In the genomic region with DNA sequence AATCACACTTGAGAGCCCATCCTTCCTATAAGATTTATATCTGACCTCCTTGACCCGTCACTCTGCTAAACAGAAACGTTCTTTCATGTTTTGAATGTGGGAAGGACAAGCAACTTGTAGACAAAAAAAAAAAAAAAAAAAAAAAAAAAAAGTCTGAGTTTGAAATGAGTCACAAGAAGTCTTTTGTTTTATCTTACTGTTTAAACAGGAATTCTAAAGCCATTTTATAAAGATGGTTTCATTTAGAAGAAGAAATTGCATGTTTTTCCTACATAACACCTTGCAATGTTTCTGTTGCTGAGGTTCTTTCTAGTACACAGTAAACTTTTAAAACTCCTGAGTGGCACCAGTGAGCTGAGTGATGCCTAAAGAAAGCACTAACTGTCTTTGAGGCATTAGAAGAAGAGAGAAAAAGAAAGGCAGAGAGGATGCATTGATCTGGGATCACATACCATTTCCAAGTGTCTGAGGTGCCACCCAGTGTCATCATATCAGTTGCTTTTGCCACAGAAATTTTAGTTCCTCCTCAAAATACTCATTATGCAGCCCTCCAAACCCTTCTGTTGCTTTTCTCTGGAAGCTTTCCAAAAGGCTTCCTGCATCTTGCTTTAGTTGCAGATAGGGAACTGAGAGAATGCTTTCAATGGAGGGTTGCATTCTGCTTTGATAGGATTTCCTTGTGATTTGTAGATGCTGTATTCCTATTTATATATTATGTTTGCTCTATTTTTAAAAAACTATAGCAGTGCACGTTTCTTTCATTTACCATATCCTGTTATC, we compare ENCODE assay signal across 15 cellular contexts.
DNase-seq lines count a peak whose midpoint lies in the region; ATAC-seq and TF ChIP-seq lines count a peak whose summit lies in the region.
"Had no signal": no experiment of that assay in that cellular context is flagged by ENCODE, and none has a peak within 500 bp of the region (broad histone marks: within the 10 kb centered on the region; RNA-seq: fewer than 3 reads in every experiment).

No MANE protein-coding gene starts in this region.

- no peak overlapping the region for H3K56ac ChIP-seq in IMR-90 (ENCODE audit: extremely low read depth, insufficient read depth, low read length)

- no peak overlapping the region for H2AK9ac ChIP-seq in IMR-90 (replicated peaks; ENCODE audit: low read depth, low read length, poor library complexity)

- in situ Hi-C loops in IMR-90 (cut with MboI; ENCODE audit: low sequenced_read_pairs): loop anchor here (10.0 to 25.0 kb wide), 3 partner anchors 827 to 1169 kb away; no protein-coding TSS in a partner anchor

- ATAC-seq in IMR-90 (ENCODE audit: low read depth): peak; percentile 42
- ATAC-seq: natural killer cell had no signal

- no peak overlapping the region for H2BK15ac ChIP-seq in IMR-90 (ENCODE audit: low read depth, low read length)

- TF ChIP-seq POLR2A in IMR-90 (IDR thresholded peaks at IDR 0.05; ENCODE audit: low read depth, low read length): no peak

- no peaks in the 10 kb centered on the region for H3K9me1 ChIP-seq in IMR-90 (ENCODE audit: insufficient read depth, low read length)

- H2AK5ac ChIP-seq in IMR-90 (ENCODE audit: low read depth, low read length): no peak overlapping the region

- no CpG with 5 or more reads among the region's 3 CpGs for WGBS in IMR-90 (ENCODE audit: extremely low coverage in 2 of 2, insufficient read length in 1 of 2), 2 experiments

- no peak overlapping the region for H3K4ac ChIP-seq in IMR-90 (ENCODE audit: low read depth, low read length)

- H3K14ac ChIP-seq in IMR-90 (replicated peaks; ENCODE audit: low read depth, low read length): no peak overlapping the region

- no peak overlapping the region for H3K27ac ChIP-seq in IMR-90 (ENCODE audit: insufficient read depth, low read length)
- H3K27ac ChIP-seq: epithelial cell of prostate, upper lobe of left lung had no signal

- no peak for TF ChIP-seq RAD21 in IMR-90 (IDR thresholded peaks at IDR 0.05; ENCODE audit: low read length)

- H3K4me3 ChIP-seq in AG10803 (ENCODE audit: low read length): no peak overlapping the region
- no peak overlapping the region for H3K4me3 ChIP-seq in IMR-90 (ENCODE audit: insufficient read depth, low read depth, low read length)
- H3K4me3 ChIP-seq: smooth muscle cell, upper lobe of left lung had no signal

- H2AFZ ChIP-seq in IMR-90 (replicated peaks; ENCODE audit: low read length, poor library complexity): no peak overlapping the region

- no peak overlapping the region for H3K9ac ChIP-seq in IMR-90 (ENCODE audit: low read depth, low read length)

- BruUV-seq in IMR-90 (replicated peaks; lab: Mats Ljungman, UMichigan): no TSS peak

- no peak for TF ChIP-seq CTCF in AG10803 (conservative IDR thresholded peaks at IDR 0.05; ENCODE audit: low read length)
- TF ChIP-seq CTCF in IMR-90 (conservative IDR thresholded peaks at IDR 0.05; ENCODE audit: low read depth, low read length): no peak
- TF ChIP-seq CTCF in GM20000 (IDR thresholded peaks at IDR 0.05; ENCODE audit: extremely low read depth, missing control alignments): no peak

- H2BK5ac ChIP-seq in IMR-90 (ENCODE audit: low read depth, low read length, poor library complexity, severe bottlenecking): no peak overlapping the region

- H2BK20ac ChIP-seq in IMR-90 (ENCODE audit: low read depth, low read length): no peak overlapping the region

- no peaks in the 10 kb centered on the region for H3K79me1 ChIP-seq in IMR-90 (ENCODE audit: low read depth in 1 of 2, low read length in 2 of 2)

- no peak overlapping the region for H2BK120ac ChIP-seq in IMR-90 (ENCODE audit: low read depth, low read length)

- peak; percentile 7 for DNase-seq in AG10803 (ENCODE audit: low read depth)
- peak; percentile 4 for DNase-seq in IMR-90
- DNase-seq in SKM-1 (lab: John Stamatoyannopoulos, UW; ENCODE audit: unreplicated experiment): peak; percentile 9
- DNase-seq in globus pallidus (ENCODE audit: low spot score): peak; percentile 40
- DNase-seq in AG08396 (ENCODE audit: low spot score): no peak
- no peak for DNase-seq in stimulated activated CD4-positive, alpha-beta T cell treated with anti-CD3 and anti-CD28 coated beads, Interleukin-4, amount 100 ng/mL, for 4 hours
- DNase-seq in GM20000 (ENCODE audit: low spot score): no peak
- DNase-seq in inferior parietal cortex (ENCODE audit: extremely low spot score): no peak
- DNase-seq: aorta, GOT3, natural killer cell, NCI-H2081, upper lobe of left lung had no signal

- POLR2A ChIA-PET in IMR-90 (lab: Charles Lee; ENCODE audit: unreplicated experiment): no interaction called here

- no peak overlapping the region for H4K91ac ChIP-seq in IMR-90 (ENCODE audit: insufficient read depth, low read depth, low read length)

- peaks cover 1% of the 10 kb centered on the region; the same call in 1 of the 2 replicates for H3K36me3 ChIP-seq in IMR-90 (ENCODE audit: control insufficient read depth, insufficient read depth, low read length)

- H3K18ac ChIP-seq in IMR-90 (ENCODE audit: low read depth, low read length): no peak overlapping the region

- CTCF ChIA-PET in IMR-90 (lab: Yijun Ruan, JAX): no interaction called here

- H3K23ac ChIP-seq in IMR-90 (ENCODE audit: low read depth, low read length): no peak overlapping the region

- H4K20me1 ChIP-seq in IMR-90 (ENCODE audit: insufficient read depth, low read length): no peaks in the 10 kb centered on the region

- intact Hi-C loops in IMR-90 (cut with micrococcal nuclease): loop anchor here (5.0 to 10.0 kb wide), 2 partner anchors 269 to 582 kb away; no protein-coding TSS in a partner anchor

- no peak overlapping the region for H3K4me2 ChIP-seq in IMR-90 (ENCODE audit: low read depth, low read length)
- H3K4me2 ChIP-seq: smooth muscle cell had no signal

- dilution Hi-C loops in IMR-90 (cut with HindIII; ENCODE audit: low sequenced_read_pairs, unreplicated experiment): no loop called here

- no peaks in the 10 kb centered on the region for H3K9me3 ChIP-seq in IMR-90 (ENCODE audit: control insufficient read depth, insufficient read depth, low read length)
- H3K9me3 ChIP-seq: upper lobe of left lung had no signal

- no peaks in the 10 kb centered on the region for H3K4me1 ChIP-seq in IMR-90 (ENCODE audit: control insufficient read depth, insufficient read depth, low read length)

- H3K27me3 ChIP-seq in IMR-90 (ENCODE audit: control insufficient read depth, insufficient read depth, low read length): no peaks in the 10 kb centered on the region
- H3K27me3 ChIP-seq: upper lobe of left lung had no signal

- no peak overlapping the region for H4K8ac ChIP-seq in IMR-90 (ENCODE audit: low read depth in 2 of 2, low read length in 2 of 2)

- H4K5ac ChIP-seq in IMR-90 (ENCODE audit: low read depth, low read length): no peak overlapping the region

TF ChIP-seq in IMR-90, 13 proteins besides CTCF, POLR2A, EP300 and RAD21:
- no peak for TF ChIP-seq BHLHE40 (IDR thresholded peaks at IDR 0.05; ENCODE audit: low read depth, low read length)
- no peak for TF ChIP-seq CHD1 (IDR thresholded peaks at IDR 0.05; ENCODE audit: low read depth, low read length)
- TF ChIP-seq NFE2L2 (IDR thresholded peaks at IDR 0.05; ENCODE audit: low read depth, low read length): no peak
- no peak for TF ChIP-seq CEBPB (IDR thresholded peaks at IDR 0.05; ENCODE audit: low read depth, low read length)
- no peak for TF ChIP-seq RCOR1 (IDR thresholded peaks at IDR 0.05; ENCODE audit: insufficient replicate concordance, low read length)
- no peak for TF ChIP-seq MAZ (IDR thresholded peaks at IDR 0.05; ENCODE audit: borderline replicate concordance, low read depth, low read length)
- TF ChIP-seq, protein P1, sequence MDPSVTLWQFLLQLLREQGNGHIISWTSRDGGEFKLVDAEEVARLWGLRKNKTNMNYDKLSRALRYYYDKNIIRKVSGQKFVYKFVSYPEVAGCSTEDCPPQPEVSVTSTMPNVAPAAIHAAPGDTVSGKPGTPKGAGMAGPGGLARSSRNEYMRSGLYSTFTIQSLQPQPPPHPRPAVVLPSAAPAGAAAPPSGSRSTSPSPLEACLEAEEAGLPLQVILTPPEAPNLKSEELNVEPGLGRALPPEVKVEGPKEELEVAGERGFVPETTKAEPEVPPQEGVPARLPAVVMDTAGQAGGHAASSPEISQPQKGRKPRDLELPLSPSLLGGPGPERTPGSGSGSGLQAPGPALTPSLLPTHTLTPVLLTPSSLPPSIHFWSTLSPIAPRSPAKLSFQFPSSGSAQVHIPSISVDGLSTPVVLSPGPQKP (IDR thresholded peaks at IDR 0.05; ENCODE audit: borderline replicate concordance, low read depth, low read length): no peak
- TF ChIP-seq MXI1 (IDR thresholded peaks at IDR 0.05; ENCODE audit: borderline replicate concordance, low read depth, low read length): no peak
- TF ChIP-seq FOS (IDR thresholded peaks at IDR 0.05; ENCODE audit: low read depth, low read length): no peak
- TF ChIP-seq MAFK (IDR thresholded peaks at IDR 0.05; ENCODE audit: low read depth, low read length): no peak
- no peak for TF ChIP-seq SMC3 (IDR thresholded peaks at IDR 0.05; ENCODE audit: low read depth, low read length)
- TF ChIP-seq, protein P2, sequence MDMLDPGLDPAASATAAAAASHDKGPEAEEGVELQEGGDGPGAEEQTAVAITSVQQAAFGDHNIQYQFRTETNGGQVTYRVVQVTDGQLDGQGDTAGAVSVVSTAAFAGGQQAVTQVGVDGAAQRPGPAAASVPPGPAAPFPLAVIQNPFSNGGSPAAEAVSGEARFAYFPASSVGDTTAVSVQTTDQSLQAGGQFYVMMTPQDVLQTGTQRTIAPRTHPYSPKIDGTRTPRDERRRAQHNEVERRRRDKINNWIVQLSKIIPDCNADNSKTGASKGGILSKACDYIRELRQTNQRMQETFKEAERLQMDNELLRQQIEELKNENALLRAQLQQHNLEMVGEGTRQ (IDR thresholded peaks at IDR 0.05; ENCODE audit: low read depth, low read length): no peak
- TF ChIP-seq RFX5 (IDR thresholded peaks at IDR 0.05; ENCODE audit: low read depth, low read length): no peak

Comparison
In these comparisons a context has a peak if more than half of its experiments do, and no peak if none do; other contexts are left out.
1. DNase-seq: peak in AG10803 (single experiment), IMR-90 (single experiment), SKM-1 (single experiment) and globus pallidus (single experiment); none in AG08396 (single experiment), stimulated activated CD4-positive, alpha-beta T cell treated with anti-CD3 and anti-CD28 coated beads, Interleukin-4, amount 100 ng/mL, for 4 hours (0 of 2), GM20000 (single experiment) and inferior parietal cortex (single experiment).